Comparison of ENCODE assay signal across 8 cellular contexts in the genomic region with DNA sequence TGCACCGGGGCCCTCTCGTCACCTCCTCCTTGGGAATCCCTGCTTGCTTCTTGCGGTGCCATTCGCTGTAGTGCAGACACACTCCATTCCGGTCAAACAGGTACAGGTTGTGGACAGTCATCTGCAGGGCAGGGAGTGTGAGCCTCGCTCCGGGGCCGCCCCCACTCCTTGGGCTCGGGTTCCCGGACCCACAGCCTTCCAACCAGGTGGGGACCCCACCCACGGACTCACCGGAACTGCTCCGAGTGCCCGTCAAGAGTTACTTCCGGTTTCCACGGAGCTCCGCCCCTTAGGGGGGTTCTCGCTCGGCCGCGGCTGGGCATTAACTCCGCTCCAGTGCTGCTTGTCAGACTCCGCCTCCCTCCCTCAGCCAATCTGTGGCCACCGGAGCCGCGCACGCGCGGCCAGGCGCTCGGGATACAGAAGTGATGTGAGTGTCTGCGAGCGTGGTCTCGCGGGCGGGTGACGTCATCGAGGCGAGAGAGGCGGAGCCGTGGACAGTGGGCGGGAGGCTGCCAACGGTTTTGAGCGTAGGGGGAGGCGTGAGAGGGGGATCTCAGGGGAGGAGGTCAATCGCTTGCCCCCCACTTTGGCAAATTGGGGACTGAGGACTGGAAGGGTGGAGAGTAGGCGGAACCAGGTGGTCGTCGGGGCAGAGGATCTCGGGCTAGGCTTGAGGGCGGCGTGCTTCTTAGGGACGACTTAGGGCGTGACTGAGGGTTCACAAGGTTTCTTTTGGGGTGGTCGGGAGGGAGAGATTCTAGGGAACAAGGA. TPM values are rescaled to one million over a fixed set of nuclear protein-coding genes. Genes with fewer than 3 reads are reported as not detected.
DNase-seq lines count a peak whose midpoint lies in the region; ATAC-seq, FAIRE-seq and TF ChIP-seq lines count a peak whose summit lies in the region.

A gene with protein sequence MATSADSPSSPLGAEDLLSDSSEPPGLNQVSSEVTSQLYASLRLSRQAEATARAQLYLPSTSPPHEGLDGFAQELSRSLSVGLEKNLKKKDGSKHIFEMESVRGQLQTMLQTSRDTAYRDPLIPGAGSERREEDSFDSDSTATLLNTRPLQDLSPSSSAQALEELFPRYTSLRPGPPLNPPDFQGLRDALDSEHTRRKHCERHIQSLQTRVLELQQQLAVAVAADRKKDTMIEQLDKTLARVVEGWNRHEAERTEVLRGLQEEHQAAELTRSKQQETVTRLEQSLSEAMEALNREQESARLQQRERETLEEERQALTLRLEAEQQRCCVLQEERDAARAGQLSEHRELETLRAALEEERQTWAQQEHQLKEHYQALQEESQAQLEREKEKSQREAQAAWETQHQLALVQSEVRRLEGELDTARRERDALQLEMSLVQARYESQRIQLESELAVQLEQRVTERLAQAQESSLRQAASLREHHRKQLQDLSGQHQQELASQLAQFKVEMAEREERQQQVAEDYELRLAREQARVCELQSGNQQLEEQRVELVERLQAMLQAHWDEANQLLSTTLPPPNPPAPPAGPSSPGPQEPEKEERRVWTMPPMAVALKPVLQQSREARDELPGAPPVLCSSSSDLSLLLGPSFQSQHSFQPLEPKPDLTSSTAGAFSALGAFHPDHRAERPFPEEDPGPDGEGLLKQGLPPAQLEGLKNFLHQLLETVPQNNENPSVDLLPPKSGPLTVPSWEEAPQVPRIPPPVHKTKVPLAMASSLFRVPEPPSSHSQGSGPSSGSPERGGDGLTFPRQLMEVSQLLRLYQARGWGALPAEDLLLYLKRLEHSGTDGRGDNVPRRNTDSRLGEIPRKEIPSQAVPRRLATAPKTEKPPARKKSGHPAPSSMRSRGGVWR (plus strand): TSS at position 498 of the 774 bp plus-strand sequence. CDS start 874 bp downstream, outside the sequence.
A gene with protein sequence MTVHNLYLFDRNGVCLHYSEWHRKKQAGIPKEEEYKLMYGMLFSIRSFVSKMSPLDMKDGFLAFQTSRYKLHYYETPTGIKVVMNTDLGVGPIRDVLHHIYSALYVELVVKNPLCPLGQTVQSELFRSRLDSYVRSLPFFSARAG (minus strand): TSS at position 238 of the 774 bp plus-strand sequence. CDS start 117 bp downstream, at position 121.

- H3K4me1 ChIP-seq in keratinocyte (ENCODE audit: control insufficient read depth, extremely low read depth, insufficient read depth, low read length): peaks cover 18% of the 10 kb centered on the region

- no peaks in the 10 kb centered on the region for H3K27me3 ChIP-seq in keratinocyte (ENCODE audit: control insufficient read depth, extremely low read depth, insufficient read depth, low read length)

- H3K79me2 ChIP-seq in keratinocyte (ENCODE audit: control insufficient read depth, insufficient read depth, low read length): peaks cover 32% of the 10 kb centered on the region

- H2AFZ ChIP-seq in keratinocyte (ENCODE audit: control insufficient read depth, low read length): peak within 1 kb of the TSS; percentile 99

- peak within 1 kb of the TSS; percentile 90 for H3K27ac ChIP-seq in keratinocyte (ENCODE audit: control insufficient read depth, insufficient read depth, low read length)

- FAIRE-seq in keratinocyte (lab: Jason Lieb, UNC): peak; percentile 71

- H3K4me2 ChIP-seq in keratinocyte (ENCODE audit: control insufficient read depth, extremely low read depth, insufficient read depth, low read depth, low read length): peak within 1 kb of the TSS; percentile 98

- H3K9me1 ChIP-seq in keratinocyte (ENCODE audit: control insufficient read depth, extremely low read depth, insufficient read depth, low read length): peaks cover 4% of the 10 kb centered on the region

- peak within 1 kb of the TSS; percentile 99 for H3K4me3 ChIP-seq in AG10803 (ENCODE audit: low read length)
- H3K4me3 ChIP-seq in keratinocyte (ENCODE audit: control insufficient read depth in 2 of 3, extremely low read depth in 1 of 3, insufficient read depth in 2 of 3, low read depth in 1 of 3, low read length in 3 of 3): peak within 1 kb of the TSS; percentile 63 to 94 (median 90)

- DNase-seq in AG10803 (ENCODE audit: low read depth) (peak; percentile 99), NCI-H460 (ENCODE audit: extremely low read depth, low read depth) (peak; percentile 99), cerebellar nuclear complex (lab: John Stamatoyannopoulos, UW) (peak; percentile 98 to 99), keratinocyte (ENCODE audit: low read depth, low spot score) (peak; percentile 98)
- peak; percentile 100 for DNase-seq in activated CD4-positive, CD25-positive, alpha-beta regulatory T cell treated with anti-CD3 and anti-CD28 coated beads, Interleukin-2, amount 50 U/mL, for 72 hours
- DNase-seq in stimulated activated CD4-positive, alpha-beta T cell treated with anti-CD3 and anti-CD28 coated beads, Interleukin-15, amount 100 ng/mL, for 1 hour (ENCODE audit: low read depth in 1 of 2, low spot score in 1 of 2): peak; percentile 98 to 99

- H4K20me1 ChIP-seq in keratinocyte (ENCODE audit: control insufficient read depth, extremely low read depth, insufficient read depth, low read length): no peaks in the 10 kb centered on the region

- dilution Hi-C loops in keratinocyte (cut with MboI; ENCODE audit: extremely low pct_ligation_motif_present, low sequenced_read_pairs): no loop called here

- ATAC-seq in GM19043 (IDR thresholded peaks at IDR 0.05; ENCODE audit: low read depth, unreplicated experiment) (peak; percentile 94), HG03378 (IDR thresholded peaks at IDR 0.05; ENCODE audit: unreplicated experiment) (peak; percentile 84)

- peaks cover 14 to 22% of the 10 kb centered on the region in 2 experiments for H3K36me3 ChIP-seq in keratinocyte (ENCODE audit: control insufficient read depth in 2 of 2, extremely low read depth in 1 of 2, insufficient read depth in 2 of 2, low read length in 2 of 2)

- peak within 1 kb of the TSS; percentile 92 for H3K9ac ChIP-seq in keratinocyte (ENCODE audit: control insufficient read depth, extremely low read depth, insufficient read depth, low read length)

- TF ChIP-seq CTCF in AG10803 (conservative IDR thresholded peaks at IDR 0.05; ENCODE audit: low read length) (no peak), keratinocyte (optimal IDR thresholded peaks at IDR 0.05 in 1 of 3, IDR thresholded peaks at IDR 0.05 in 1 of 3, conservative IDR thresholded peaks at IDR 0.05 in 1 of 3; ENCODE audit: extremely low read depth in 1 of 3, insufficient read depth in 2 of 3, low read length in 3 of 3) (no peak)

- H3K9me3 ChIP-seq in keratinocyte (ENCODE audit: control insufficient read depth, low read depth, low read length): no peaks in the 10 kb centered on the region

RNA-seq across cellular contexts. Expression of the first gene that starts in this region (rescaled TPM):
- total RNA-seq in NCI-H460 (2014; rRNA removed; shearing (Covaris generic)): 21.0 and 23.9 TPM in 2 replicates
- polyA plus RNA-seq in NCI-H460 (2014; cell fraction: nucleus; rRNA removed): 101 and 107 TPM in 2 replicates
- polyA plus RNA-seq in keratinocyte: 17.4 to 20.5 TPM (median 17.4 TPM) in 3 replicates
- 14.3 TPM for polyA plus RNA-seq in keratinocyte (2011; ENCODE audit: low read depth)
- polyA plus RNA-seq in keratinocyte (2011; cell fraction: cytosol; rRNA removed): 11.0 and 12.7 TPM in 2 replicates
- 63.2 and 66.1 TPM in 2 replicates for polyA plus RNA-seq in keratinocyte (2011; cell fraction: nucleus; rRNA removed)
- 16.1 and 17.1 TPM in 2 replicates for polyA plus RNA-seq in keratinocyte (2012; ENCODE audit: low replicate concordance)
- 18.7 to 28.8 TPM (median 23.0 TPM) in 3 replicates for polyA minus RNA-seq in keratinocyte
- polyA minus RNA-seq in keratinocyte (2011; cell fraction: cytosol; rRNA and poly(A)+ RNA removed): 12.9 TPM
- polyA minus RNA-seq in keratinocyte (2011; cell fraction: nucleus; rRNA and poly(A)+ RNA removed): 17.4 and 17.8 TPM in 2 replicates

RNA-seq across cellular contexts. Expression of the second gene that starts in this region (rescaled TPM):
- total RNA-seq in NCI-H460 (2014; rRNA removed; shearing (Covaris generic)): 17.5 and 21.4 TPM in 2 replicates
- polyA plus RNA-seq in NCI-H460 (2014; cell fraction: nucleus; rRNA removed): 19.7 and 21.7 TPM in 2 replicates
- 108 to 396 TPM (median 128 TPM) in 3 replicates for polyA plus RNA-seq in keratinocyte
- 38.3 TPM for polyA plus RNA-seq in keratinocyte (2011; ENCODE audit: low read depth)
- polyA plus RNA-seq in keratinocyte (2011; cell fraction: cytosol; rRNA removed): 329 and 422 TPM in 2 replicates
- 115 and 122 TPM in 2 replicates for polyA plus RNA-seq in keratinocyte (2011; cell fraction: nucleus; rRNA removed)
- polyA plus RNA-seq in keratinocyte (2012; ENCODE audit: low replicate concordance): 190 and 276 TPM in 2 replicates
- polyA minus RNA-seq in keratinocyte: 161 to 257 TPM (median 217 TPM) in 3 replicates
- 191 TPM for polyA minus RNA-seq in keratinocyte (2011; cell fraction: cytosol; rRNA and poly(A)+ RNA removed)
- polyA minus RNA-seq in keratinocyte (2011; cell fraction: nucleus; rRNA and poly(A)+ RNA removed): 38.1 and 71.9 TPM in 2 replicates

Comparison
In these comparisons a context has a peak if more than half of its experiments do, and no peak if none do; other contexts are left out.
1. Peak in every context shown above with its lines: DNase-seq, ATAC-seq, H3K4me3 ChIP-seq and H3K27ac ChIP-seq.